In the genomic region with DNA sequence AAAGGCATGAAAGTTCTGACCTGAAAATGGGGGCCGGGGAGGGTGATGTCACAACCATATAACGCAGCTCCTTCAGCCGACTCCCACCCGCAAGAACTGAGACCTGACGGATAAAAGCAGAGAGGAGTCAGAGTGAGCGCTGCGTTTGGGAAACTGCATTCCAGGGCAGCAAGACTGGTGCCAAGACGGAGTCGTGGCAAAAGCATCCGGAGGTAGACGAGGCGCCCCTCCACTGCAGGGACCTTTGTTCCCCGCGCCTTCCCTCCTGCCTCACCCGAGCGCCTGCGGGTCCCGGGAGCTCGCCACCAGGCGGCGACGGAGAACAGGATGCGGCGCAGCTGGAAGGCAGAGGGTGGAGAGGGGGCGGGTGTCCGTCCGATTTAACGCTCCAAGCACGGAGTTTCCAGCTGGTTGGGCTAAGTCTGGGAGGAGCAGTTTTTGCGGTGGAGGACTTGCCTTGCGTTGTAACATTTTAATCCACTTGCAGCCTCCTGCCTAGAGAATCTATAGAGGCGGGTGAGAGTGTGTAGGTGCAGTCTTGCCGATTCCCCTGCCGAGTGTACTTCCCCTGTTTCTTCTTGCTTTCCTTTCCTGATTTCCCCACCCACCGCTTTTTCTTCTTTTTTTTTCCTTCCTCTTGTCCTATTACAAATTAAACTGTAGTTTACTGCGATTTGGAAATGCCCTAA, we compare ENCODE assay signal across 1 cellular context.
TF ChIP-seq lines count a peak whose summit lies in the region.

No MANE protein-coding gene starts in this region.

TF ChIP-seq in GM12878, 131 proteins besides CTCF, POLR2A, EP300 and RAD21 (continued from another document and continues in another):
- TF ChIP-seq SKIL (IDR thresholded peaks at IDR 0.05; ENCODE audit: low read depth, poor library complexity, severe bottlenecking) (peak; percentile 63), SIX5 (IDR thresholded peaks at IDR 0.05; ENCODE audit: low read depth, low read length, severe bottlenecking) (no peak), CREB1 (IDR thresholded peaks at IDR 0.05; ENCODE audit: low read depth) (peak; percentile 51), BHLHE40 (IDR thresholded peaks at IDR 0.05; ENCODE audit: borderline replicate concordance in 1 of 2, low read depth in 2 of 2, low read length in 1 of 2) (peak; percentile 44 to 60; a peak in 3 of 4 replicates), KLF5 (IDR thresholded peaks at IDR 0.05; ENCODE audit: partially characterized antibody) (peak; percentile 65), HCFC1 (IDR thresholded peaks at IDR 0.05; ENCODE audit: low read length) (no peak), MEF2A (IDR thresholded peaks at IDR 0.05; ENCODE audit: insufficient read depth, low read depth, low read length) (no peak), STAT1 (conservative IDR thresholded peaks at IDR 0.05) (0 out of 2 replicates have a peak, but pooled peaks have one; percentile 46), YY1 (IDR thresholded peaks at IDR 0.05; ENCODE audit: low read depth, low read length) (peak; percentile 74), POU2F2 (IDR thresholded peaks at IDR 0.05; ENCODE audit: borderline replicate concordance, low read depth, low read length) (peak; percentile 77; the same call in 2 of the 3 replicates), SPI1 (IDR thresholded peaks at IDR 0.05; ENCODE audit: borderline replicate concordance, insufficient read depth, low read depth, low read length) (no peak), CBFB (IDR thresholded peaks at IDR 0.05; ENCODE audit: low read depth) (no peak), FOS (IDR thresholded peaks at IDR 0.05; ENCODE audit: borderline replicate concordance, extremely low read depth, insufficient read length) (no peak), BACH1 (IDR thresholded peaks at IDR 0.05; ENCODE audit: borderline replicate concordance) (peak; percentile 46; the same call in 1 of the 2 replicates), ZNF217 (IDR thresholded peaks at IDR 0.05) (0 out of 2 replicates have a peak, but pooled peaks have one; percentile 57), EGR1 (IDR thresholded peaks at IDR 0.05; ENCODE audit: borderline replicate concordance in 1 of 2, low read depth in 2 of 2, low read length in 2 of 2) (peak in 1 of 2 experiments; percentile 86; a peak in 2 of 3 replicates), RAD51 (IDR thresholded peaks at IDR 0.05) (no peak), IKZF1 (conservative IDR thresholded peaks at IDR 0.05) (peak; percentile 98), YBX1 (IDR thresholded peaks at IDR 0.05) (no peak), LARP7 (IDR thresholded peaks at IDR 0.05) (peak; percentile 70; the same call in 1 of the 2 replicates), JUNB (IDR thresholded peaks at IDR 0.05) (no peak; the same call in 1 of the 2 replicates), MLLT1 (IDR thresholded peaks at IDR 0.05) (peak; percentile 89), IRF4 (IDR thresholded peaks at IDR 0.05; ENCODE audit: low read depth, low read length) (0 out of 2 replicates have a peak, but pooled peaks have one; percentile 51), CREM (IDR thresholded peaks at IDR 0.05; ENCODE audit: low read depth) (peak; percentile 43; the same call in 1 of the 2 replicates)
- TF ChIP-seq, protein P1, sequence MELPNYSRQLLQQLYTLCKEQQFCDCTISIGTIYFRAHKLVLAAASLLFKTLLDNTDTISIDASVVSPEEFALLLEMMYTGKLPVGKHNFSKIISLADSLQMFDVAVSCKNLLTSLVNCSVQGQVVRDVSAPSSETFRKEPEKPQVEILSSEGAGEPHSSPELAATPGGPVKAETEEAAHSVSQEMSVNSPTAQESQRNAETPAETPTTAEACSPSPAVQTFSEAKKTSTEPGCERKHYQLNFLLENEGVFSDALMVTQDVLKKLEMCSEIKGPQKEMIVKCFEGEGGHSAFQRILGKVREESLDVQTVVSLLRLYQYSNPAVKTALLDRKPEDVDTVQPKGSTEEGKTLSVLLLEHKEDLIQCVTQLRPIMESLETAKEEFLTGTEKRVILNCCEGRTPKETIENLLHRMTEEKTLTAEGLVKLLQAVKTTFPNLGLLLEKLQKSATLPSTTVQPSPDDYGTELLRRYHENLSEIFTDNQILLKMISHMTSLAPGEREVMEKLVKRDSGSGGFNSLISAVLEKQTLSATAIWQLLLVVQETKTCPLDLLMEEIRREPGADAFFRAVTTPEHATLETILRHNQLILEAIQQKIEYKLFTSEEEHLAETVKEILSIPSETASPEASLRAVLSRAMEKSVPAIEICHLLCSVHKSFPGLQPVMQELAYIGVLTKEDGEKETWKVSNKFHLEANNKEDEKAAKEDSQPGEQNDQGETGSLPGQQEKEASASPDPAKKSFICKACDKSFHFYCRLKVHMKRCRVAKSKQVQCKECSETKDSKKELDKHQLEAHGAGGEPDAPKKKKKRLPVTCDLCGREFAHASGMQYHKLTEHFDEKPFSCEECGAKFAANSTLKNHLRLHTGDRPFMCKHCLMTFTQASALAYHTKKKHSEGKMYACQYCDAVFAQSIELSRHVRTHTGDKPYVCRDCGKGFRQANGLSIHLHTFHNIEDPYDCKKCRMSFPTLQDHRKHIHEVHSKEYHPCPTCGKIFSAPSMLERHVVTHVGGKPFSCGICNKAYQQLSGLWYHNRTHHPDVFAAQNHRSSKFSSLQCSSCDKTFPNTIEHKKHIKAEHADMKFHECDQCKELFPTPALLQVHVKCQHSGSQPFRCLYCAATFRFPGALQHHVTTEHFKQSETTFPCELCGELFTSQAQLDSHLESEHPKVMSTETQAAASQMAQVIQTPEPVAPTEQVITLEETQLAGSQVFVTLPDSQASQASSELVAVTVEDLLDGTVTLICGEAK (IDR thresholded peaks at IDR 0.05; ENCODE audit: borderline replicate concordance), result no peak; the same call in 1 of the 2 replicates
- TF ChIP-seq, protein P2, sequence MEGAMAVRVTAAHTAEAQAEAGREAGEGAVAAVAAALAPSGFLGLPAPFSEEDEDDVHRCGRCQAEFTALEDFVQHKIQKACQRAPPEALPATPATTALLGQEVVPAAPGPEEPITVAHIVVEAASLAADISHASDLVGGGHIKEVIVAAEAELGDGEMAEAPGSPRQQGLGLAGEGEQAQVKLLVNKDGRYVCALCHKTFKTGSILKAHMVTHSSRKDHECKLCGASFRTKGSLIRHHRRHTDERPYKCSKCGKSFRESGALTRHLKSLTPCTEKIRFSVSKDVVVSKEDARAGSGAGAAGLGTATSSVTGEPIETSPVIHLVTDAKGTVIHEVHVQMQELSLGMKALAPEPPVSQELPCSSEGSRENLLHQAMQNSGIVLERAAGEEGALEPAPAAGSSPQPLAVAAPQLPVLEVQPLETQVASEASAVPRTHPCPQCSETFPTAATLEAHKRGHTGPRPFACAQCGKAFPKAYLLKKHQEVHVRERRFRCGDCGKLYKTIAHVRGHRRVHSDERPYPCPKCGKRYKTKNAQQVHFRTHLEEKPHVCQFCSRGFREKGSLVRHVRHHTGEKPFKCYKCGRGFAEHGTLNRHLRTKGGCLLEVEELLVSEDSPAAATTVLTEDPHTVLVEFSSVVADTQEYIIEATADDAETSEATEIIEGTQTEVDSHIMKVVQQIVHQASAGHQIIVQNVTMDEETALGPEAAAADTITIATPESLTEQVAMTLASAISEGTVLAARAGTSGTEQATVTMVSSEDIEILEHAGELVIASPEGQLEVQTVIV (IDR thresholded peaks at IDR 0.05; ENCODE audit: borderline replicate concordance, partially characterized antibody), result no peak
- TF ChIP-seq, protein P3, sequence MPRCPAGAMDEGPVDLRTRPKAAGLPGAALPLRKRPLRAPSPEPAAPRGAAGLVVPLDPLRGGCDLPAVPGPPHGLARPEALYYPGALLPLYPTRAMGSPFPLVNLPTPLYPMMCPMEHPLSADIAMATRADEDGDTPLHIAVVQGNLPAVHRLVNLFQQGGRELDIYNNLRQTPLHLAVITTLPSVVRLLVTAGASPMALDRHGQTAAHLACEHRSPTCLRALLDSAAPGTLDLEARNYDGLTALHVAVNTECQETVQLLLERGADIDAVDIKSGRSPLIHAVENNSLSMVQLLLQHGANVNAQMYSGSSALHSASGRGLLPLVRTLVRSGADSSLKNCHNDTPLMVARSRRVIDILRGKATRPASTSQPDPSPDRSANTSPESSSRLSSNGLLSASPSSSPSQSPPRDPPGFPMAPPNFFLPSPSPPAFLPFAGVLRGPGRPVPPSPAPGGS (IDR thresholded peaks at IDR 0.05; ENCODE audit: borderline replicate concordance, insufficient read depth, low read depth, low read length, poor library complexity, severe bottlenecking), result no peak
- TF ChIP-seq, protein P4, sequence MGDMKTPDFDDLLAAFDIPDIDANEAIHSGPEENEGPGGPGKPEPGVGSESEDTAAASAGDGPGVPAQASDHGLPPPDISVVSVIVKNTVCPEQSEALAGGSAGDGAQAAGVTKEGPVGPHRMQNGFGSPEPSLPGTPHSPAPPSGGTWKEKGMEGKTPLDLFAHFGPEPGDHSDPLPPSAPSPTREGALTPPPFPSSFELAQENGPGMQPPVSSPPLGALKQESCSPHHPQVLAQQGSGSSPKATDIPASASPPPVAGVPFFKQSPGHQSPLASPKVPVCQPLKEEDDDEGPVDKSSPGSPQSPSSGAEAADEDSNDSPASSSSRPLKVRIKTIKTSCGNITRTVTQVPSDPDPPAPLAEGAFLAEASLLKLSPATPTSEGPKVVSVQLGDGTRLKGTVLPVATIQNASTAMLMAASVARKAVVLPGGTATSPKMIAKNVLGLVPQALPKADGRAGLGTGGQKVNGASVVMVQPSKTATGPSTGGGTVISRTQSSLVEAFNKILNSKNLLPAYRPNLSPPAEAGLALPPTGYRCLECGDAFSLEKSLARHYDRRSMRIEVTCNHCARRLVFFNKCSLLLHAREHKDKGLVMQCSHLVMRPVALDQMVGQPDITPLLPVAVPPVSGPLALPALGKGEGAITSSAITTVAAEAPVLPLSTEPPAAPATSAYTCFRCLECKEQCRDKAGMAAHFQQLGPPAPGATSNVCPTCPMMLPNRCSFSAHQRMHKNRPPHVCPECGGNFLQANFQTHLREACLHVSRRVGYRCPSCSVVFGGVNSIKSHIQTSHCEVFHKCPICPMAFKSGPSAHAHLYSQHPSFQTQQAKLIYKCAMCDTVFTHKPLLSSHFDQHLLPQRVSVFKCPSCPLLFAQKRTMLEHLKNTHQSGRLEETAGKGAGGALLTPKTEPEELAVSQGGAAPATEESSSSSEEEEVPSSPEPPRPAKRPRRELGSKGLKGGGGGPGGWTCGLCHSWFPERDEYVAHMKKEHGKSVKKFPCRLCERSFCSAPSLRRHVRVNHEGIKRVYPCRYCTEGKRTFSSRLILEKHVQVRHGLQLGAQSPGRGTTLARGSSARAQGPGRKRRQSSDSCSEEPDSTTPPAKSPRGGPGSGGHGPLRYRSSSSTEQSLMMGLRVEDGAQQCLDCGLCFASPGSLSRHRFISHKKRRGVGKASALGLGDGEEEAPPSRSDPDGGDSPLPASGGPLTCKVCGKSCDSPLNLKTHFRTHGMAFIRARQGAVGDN (IDR thresholded peaks at IDR 0.05), result 0 out of 2 replicates have a peak, but pooled peaks have one; percentile 27
- TF ChIP-seq, protein P5, sequence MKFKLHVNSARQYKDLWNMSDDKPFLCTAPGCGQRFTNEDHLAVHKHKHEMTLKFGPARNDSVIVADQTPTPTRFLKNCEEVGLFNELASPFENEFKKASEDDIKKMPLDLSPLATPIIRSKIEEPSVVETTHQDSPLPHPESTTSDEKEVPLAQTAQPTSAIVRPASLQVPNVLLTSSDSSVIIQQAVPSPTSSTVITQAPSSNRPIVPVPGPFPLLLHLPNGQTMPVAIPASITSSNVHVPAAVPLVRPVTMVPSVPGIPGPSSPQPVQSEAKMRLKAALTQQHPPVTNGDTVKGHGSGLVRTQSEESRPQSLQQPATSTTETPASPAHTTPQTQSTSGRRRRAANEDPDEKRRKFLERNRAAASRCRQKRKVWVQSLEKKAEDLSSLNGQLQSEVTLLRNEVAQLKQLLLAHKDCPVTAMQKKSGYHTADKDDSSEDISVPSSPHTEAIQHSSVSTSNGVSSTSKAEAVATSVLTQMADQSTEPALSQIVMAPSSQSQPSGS (IDR thresholded peaks at IDR 0.05; ENCODE audit: low read length), result 0 out of 2 replicates have a peak, but pooled peaks have one; percentile 38
- TF ChIP-seq, protein P6, sequence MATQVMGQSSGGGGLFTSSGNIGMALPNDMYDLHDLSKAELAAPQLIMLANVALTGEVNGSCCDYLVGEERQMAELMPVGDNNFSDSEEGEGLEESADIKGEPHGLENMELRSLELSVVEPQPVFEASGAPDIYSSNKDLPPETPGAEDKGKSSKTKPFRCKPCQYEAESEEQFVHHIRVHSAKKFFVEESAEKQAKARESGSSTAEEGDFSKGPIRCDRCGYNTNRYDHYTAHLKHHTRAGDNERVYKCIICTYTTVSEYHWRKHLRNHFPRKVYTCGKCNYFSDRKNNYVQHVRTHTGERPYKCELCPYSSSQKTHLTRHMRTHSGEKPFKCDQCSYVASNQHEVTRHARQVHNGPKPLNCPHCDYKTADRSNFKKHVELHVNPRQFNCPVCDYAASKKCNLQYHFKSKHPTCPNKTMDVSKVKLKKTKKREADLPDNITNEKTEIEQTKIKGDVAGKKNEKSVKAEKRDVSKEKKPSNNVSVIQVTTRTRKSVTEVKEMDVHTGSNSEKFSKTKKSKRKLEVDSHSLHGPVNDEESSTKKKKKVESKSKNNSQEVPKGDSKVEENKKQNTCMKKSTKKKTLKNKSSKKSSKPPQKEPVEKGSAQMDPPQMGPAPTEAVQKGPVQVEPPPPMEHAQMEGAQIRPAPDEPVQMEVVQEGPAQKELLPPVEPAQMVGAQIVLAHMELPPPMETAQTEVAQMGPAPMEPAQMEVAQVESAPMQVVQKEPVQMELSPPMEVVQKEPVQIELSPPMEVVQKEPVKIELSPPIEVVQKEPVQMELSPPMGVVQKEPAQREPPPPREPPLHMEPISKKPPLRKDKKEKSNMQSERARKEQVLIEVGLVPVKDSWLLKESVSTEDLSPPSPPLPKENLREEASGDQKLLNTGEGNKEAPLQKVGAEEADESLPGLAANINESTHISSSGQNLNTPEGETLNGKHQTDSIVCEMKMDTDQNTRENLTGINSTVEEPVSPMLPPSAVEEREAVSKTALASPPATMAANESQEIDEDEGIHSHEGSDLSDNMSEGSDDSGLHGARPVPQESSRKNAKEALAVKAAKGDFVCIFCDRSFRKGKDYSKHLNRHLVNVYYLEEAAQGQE (IDR thresholded peaks at IDR 0.05; ENCODE audit: low read depth, low read length), result no peak
